In the genomic region with DNA sequence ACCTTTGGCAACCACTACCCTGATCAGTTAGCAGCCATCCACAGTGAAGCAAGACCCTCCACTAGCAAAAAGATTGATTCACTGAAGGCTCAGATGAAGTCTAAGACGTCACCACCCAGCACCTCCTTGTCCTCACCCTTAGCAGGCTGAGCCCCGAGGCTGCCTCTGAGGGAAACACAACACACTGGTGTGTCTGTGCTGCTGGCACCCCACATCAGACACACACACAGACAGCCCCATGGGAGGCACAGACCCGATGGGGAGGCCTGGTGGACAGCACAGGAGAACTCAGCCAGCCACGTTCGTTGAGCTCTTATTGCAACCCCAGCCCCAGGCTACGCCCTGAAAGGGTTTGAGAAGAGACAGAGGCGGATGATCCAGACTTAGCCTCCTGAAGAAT, we compare ENCODE assay signal across 21 cellular contexts.
"Had no signal": no experiment of that assay in that cellular context is flagged by ENCODE, and none has a peak within 500 bp of the region (broad histone marks: within the 10 kb centered on the region; RNA-seq: fewer than 3 reads in every experiment).

No MANE protein-coding gene starts in this region.

- H3K9me3 Mint-ChIP-seq: memory B cell had no signal

- H3K36me3 ChIP-seq: gastrocnemius medialis, heart right ventricle, left lung, lower lobe of right lung, neutrophil, sigmoid colon, stomach, thoracic aorta, transverse colon, uterus had no signal

- H3K4me1 Mint-ChIP-seq: memory B cell had no signal

- ATAC-seq: esophagus mucosa, gastrocnemius medialis, heart right ventricle, left lung, lower lobe of right lung had no signal

- H3K27ac ChIP-seq: coronary artery, gastrocnemius medialis, heart right ventricle, left lung, lower lobe of right lung, neutrophil, sigmoid colon, skin epidermis, stomach, thoracic aorta, transverse colon, uterus had no signal

- H3K27ac Mint-ChIP-seq: memory B cell had no signal

- H3K36me3 Mint-ChIP-seq: memory B cell had no signal

- H3K4me3 Mint-ChIP-seq: memory B cell had no signal

- H3K27me3 ChIP-seq: gastrocnemius medialis, heart right ventricle, left lung, neutrophil, sigmoid colon, stomach, transverse colon, uterus had no signal

- H3K9me3 ChIP-seq: gastrocnemius medialis, left lung, lower lobe of right lung, neutrophil, sigmoid colon, thoracic aorta, transverse colon, uterus had no signal

- DNase-seq: effector CD4-positive, alpha-beta T cell; gastrocnemius medialis; heart right ventricle; hypothalamus; left lung; lower lobe of right lung; midbrain; sigmoid colon; stimulated activated CD4-positive, alpha-beta T cell treated with anti-CD3 and anti-CD28 coated beads, Interleukin-2, amount 100 ng/mL, for 24 hours; stimulated activated CD4-positive, alpha-beta T cell treated with anti-CD3 and anti-CD28 coated beads, Interleukin-4, amount 100 ng/mL, for 4 hours; stimulated activated naive CD4-positive, alpha-beta T cell; stomach; substantia nigra; transverse colon; uterus had no signal

- H3K4me1 ChIP-seq: gastrocnemius medialis, heart right ventricle, left lung, lower lobe of right lung, sigmoid colon, stomach, transverse colon, uterus had no signal

- H3K4me3 ChIP-seq: coronary artery, gastrocnemius medialis, heart right ventricle, left lung, lower lobe of right lung, sigmoid colon, skin epidermis, stomach, thoracic aorta, transverse colon, uterus had no signal
